In the genomic region with DNA sequence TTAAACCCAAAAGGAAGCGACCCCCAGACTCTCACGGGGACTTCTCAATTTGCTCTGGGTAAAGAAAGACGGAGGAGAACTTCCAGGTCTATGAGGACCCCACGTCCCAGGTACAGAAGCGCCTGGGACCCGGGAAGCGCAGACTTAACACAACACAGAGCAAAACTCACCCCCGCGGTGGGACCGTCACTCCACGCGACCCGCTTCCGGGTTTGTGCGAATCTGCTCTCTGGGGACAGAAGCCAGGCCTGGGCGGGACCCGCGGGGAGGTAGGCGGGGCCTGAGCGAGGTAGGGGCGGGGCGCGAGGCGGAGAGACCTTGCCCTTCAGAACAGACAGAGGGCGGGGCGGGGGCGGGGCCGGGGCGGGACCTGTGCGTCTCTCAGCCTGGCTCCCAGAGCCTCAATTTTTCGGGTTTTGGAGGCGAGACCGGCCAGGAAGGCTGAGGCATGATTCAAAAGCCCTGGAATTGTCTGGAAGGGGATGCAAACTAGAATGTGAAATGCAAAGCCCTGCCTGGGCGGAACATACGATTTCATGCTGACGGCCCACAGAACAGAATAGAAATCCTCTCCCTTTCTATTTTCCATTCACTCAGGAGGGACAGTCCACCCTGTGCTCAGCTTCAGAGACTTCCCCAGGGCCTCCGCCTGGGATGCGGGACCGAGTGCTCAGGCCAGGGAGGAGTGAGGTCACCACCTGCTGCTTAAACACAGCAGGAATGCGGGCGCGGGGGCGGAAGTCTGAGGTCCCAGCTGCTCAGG, we compare ENCODE assay signal across 8 cellular contexts. TPM values are rescaled to one million over a fixed set of nuclear protein-coding genes. Genes with fewer than 3 reads are reported as not detected.
A peak's percentile ranks its signal among the peaks of the same experiment; 100 is the strongest.
DNase-seq lines count a peak whose midpoint lies in the region; ATAC-seq and TF ChIP-seq lines count a peak whose summit lies in the region.

No MANE protein-coding gene starts in this region.

- H3K9me3 ChIP-seq in WERI-Rb-1 (ENCODE audit: severe bottlenecking) = peaks cover 14% of the 10 kb centered on the region
- H3K9me3 ChIP-seq in mammary epithelial cell (replicated peaks; ENCODE audit: insufficient read depth, low read length) = peaks cover 30% of the 10 kb centered on the region
- H3K9me3 ChIP-seq in spleen = peaks cover 0 to 42% (median 26%) of the 10 kb centered on the region in 8 donors

- 1% methylated on average over 10 of the region's 43 CpGs for WGBS in mammary epithelial cell (ENCODE audit: low coverage, missing lambda C conversion rate)
- WGBS in spleen, 5 donors = 0 to 1% (median 1%) methylated on average over 27 to 43 of the region's 43 CpGs

- no peaks in the 10 kb centered on the region for H4K20me1 ChIP-seq in mammary epithelial cell (ENCODE audit: insufficient read depth, low read length)

- BruUV-seq in mammary epithelial cell (replicated peaks; lab: Mats Ljungman, UMichigan) = TSS peak; percentile 65

- peak overlapping the region; percentile 74 for H3K9ac ChIP-seq in mammary epithelial cell (ENCODE audit: insufficient read depth, low read length)

- intact Hi-C loops in mammary epithelial cell (cut with micrococcal nuclease) = loop anchor here (1.0 to 5.0 kb wide), 5 partner anchors 20 to 84 kb away; partner anchors contain the start of genes ZNF320, ZNF816 and ZNF888
- intact Hi-C loops in spleen (cut with DNase I; ENCODE audit: low total_unique reads) = no loop called here

- TF ChIP-seq CTCF in WERI-Rb-1 (IDR thresholded peaks at IDR 0.05; ENCODE audit: low read depth, low read length) = no peak
- TF ChIP-seq CTCF in mammary epithelial cell (conservative IDR thresholded peaks at IDR 0.05 in 1 of 2, IDR thresholded peaks at IDR 0.05 in 1 of 2; ENCODE audit: extremely low read depth in 1 of 2, insufficient read depth in 1 of 2, low read depth in 1 of 2, low read length in 2 of 2) = no peak
- TF ChIP-seq CTCF in spleen (IDR thresholded peaks at IDR 0.05 in 8 of 11, conservative IDR thresholded peaks at IDR 0.05 in 3 of 11) = peak in 2 of 11 experiments; percentile 31 to 35

- TF ChIP-seq POLR2A in GM15510 (IDR thresholded peaks at IDR 0.05; ENCODE audit: borderline replicate concordance, extremely low read depth, insufficient read length) (peak; percentile 76), spleen (IDR thresholded peaks at IDR 0.05) (peak in 2 of 3 donors; percentile 40 to 81)

- H2AFZ ChIP-seq in mammary epithelial cell (ENCODE audit: low read depth, low read length) = peak overlapping the region; percentile 96

- peak overlapping the region; percentile 85 for H3K4me2 ChIP-seq in mammary epithelial cell (ENCODE audit: insufficient read depth, low read depth, low read length)

- CTCF ChIA-PET in mammary epithelial cell (lab: Charles Lee; ENCODE audit: low non-redundant PET) = no interaction called here

- peaks cover 20% of the 10 kb centered on the region for H3K79me2 ChIP-seq in mammary epithelial cell (ENCODE audit: insufficient read depth, low read length)

- dilution Hi-C loops in mammary epithelial cell (cut with HindIII; ENCODE audit: low sequenced_read_pairs) = no loop called here

- in situ Hi-C loops in mammary epithelial cell (cut with MboI; ENCODE audit: low sequenced_read_pairs in 2 of 2) = no loop called here

- peak; percentile 96 for ATAC-seq in HG02763 (IDR thresholded peaks at IDR 0.05; ENCODE audit: unreplicated experiment)

- peak overlapping the region; percentile 91 for H3K27ac ChIP-seq in WERI-Rb-1
- peak overlapping the region; percentile 58 for H3K27ac ChIP-seq in mammary epithelial cell (ENCODE audit: insufficient read depth, low read depth, low read length)
- H3K27ac ChIP-seq in spleen = peak overlapping the region; percentile 72 to 89 (median 84)

- DNase-seq in NCI-H146 (lab: John Stamatoyannopoulos, UW) = peak; percentile 91
- peak; percentile 95 for DNase-seq in WERI-Rb-1
- DNase-seq in mammary epithelial cell = peak; percentile 79
- peak; percentile 45 for DNase-seq in inferior parietal cortex (ENCODE audit: extremely low spot score)
- DNase-seq in spleen = peak; percentile 99
- DNase-seq in NCI-H2107 (lab: John Stamatoyannopoulos, UW) = no peak

- H3K27me3 ChIP-seq in WERI-Rb-1 (ENCODE audit: insufficient read depth, low read depth, severe bottlenecking) = no peaks in the 10 kb centered on the region
- H3K27me3 ChIP-seq in mammary epithelial cell (ENCODE audit: insufficient read depth, low read length) = no peaks in the 10 kb centered on the region
- no peaks in the 10 kb centered on the region for H3K27me3 ChIP-seq in spleen (replicated peaks in 1 of 7)

- H3K4me1 ChIP-seq in mammary epithelial cell (ENCODE audit: insufficient read depth, low read length) = peaks cover 10% of the 10 kb centered on the region
- peaks cover 0 to 46% (median 28%) of the 10 kb centered on the region in 6 donors for H3K4me1 ChIP-seq in spleen

- peak overlapping the region; percentile 99 for H3K4me3 ChIP-seq in WERI-Rb-1 (ENCODE audit: low read depth, low read length)
- peak overlapping the region; percentile 67 to 86 (median 76) for H3K4me3 ChIP-seq in mammary epithelial cell (replicated peaks in 1 of 3; ENCODE audit: insufficient read depth in 1 of 3, low read depth in 2 of 3, low read length in 3 of 3)
- H3K4me3 ChIP-seq in spleen = peak overlapping the region; percentile 56 to 84 (median 71)

- H3K36me3 ChIP-seq in WERI-Rb-1 = peaks cover 5% of the 10 kb centered on the region
- H3K36me3 ChIP-seq in mammary epithelial cell (ENCODE audit: insufficient read depth, low read length) = no peaks in the 10 kb centered on the region
- H3K36me3 ChIP-seq in spleen = peaks cover 0 to 4% (median 0%) of the 10 kb centered on the region in 6 donors

RNA-seq across cellular contexts. Expression of gene ZNF888, which starts 19.3 kb away (rescaled TPM):
- total RNA-seq in mammary epithelial cell = 1 to 10 TPM; 5.7 to 6.0 TPM
- 2.3 TPM for polyA plus RNA-seq in mammary epithelial cell
- polyA minus RNA-seq in mammary epithelial cell = 9.3 TPM
- total RNA-seq in spleen = 1 to 10 TPM; 4.3 to 7.7 (median 5.4) TPM
- 1 to 10 TPM; 2.0 to 2.6 (median 2.2) TPM for polyA plus RNA-seq in spleen

RNA-seq across cellular contexts. Expression of gene ZNF816, which starts 20.1 kb away (rescaled TPM):
- total RNA-seq in mammary epithelial cell = 10 to 100 TPM in 1 of 2 donors, 1 to 10 TPM in 1; 6.0 to 10.8 TPM
- polyA plus RNA-seq in mammary epithelial cell = 3.8 TPM
- 13.7 TPM for polyA minus RNA-seq in mammary epithelial cell
- total RNA-seq in spleen = 10 to 100 TPM in 5 of 7 donors, 1 to 10 TPM in 2; 8.1 to 16.1 (median 12.5) TPM
- polyA plus RNA-seq in spleen = 1 to 10 TPM; 4.1 to 7.2 (median 4.7) TPM

RNA-seq across cellular contexts. Expression of gene ZNF320, which starts 45.1 kb away (rescaled TPM):
- total RNA-seq in mammary epithelial cell (10 to 100 TPM; 13.3 to 18.5 TPM), spleen (10 to 100 TPM; 11.2 to 23.9 (median 17.1) TPM)
- polyA plus RNA-seq in mammary epithelial cell (9.8 TPM), spleen (1 to 10 TPM; 3.1 to 3.9 (median 3.5) TPM)
- 12.4 TPM for polyA minus RNA-seq in mammary epithelial cell
